In genomic region chr2:21101514-21102155, GRCh38 we compare ENCODE assay signal across 9 cellular contexts. TPM values are rescaled to one million over a fixed set of nuclear protein-coding genes. Genes with fewer than 3 reads are reported as not detected.
"Had no signal": no experiment of that assay in that cellular context is flagged by ENCODE, and none has a peak within 500 bp of the region (broad histone marks: within the 10 kb centered on the region; RNA-seq: fewer than 3 reads in every experiment).

No MANE protein-coding gene starts in this region.

RNA-seq across cellular contexts. Expression of gene TDRD15, which starts 22.1 kb away (rescaled TPM):
- total RNA-seq: activated T-helper 2 cell treated with anti-CD3 and anti-CD28 coated beads, Interferon-gamma antibody, Interleukin-2, Interleukin-4, amounts not matched to agents 10 μg/mL and 5 μg/mL and 100 μg/mL, durations not matched to agents 14 hours and 24 hours and 36 hours; adrenal gland; astrocyte; cardiac septum; M059J; RPMI7951; T-helper 1 cell treated with Interleukin-12 subunit alpha and Interleukin-12 subunit beta and Interleukin-4 antibody, amounts not matched to agents 30 ng/mL and 1 ng/mL, for 36 hours; WTC11 had no signal
- polyA plus RNA-seq: adrenal gland had no signal

RNA-seq across cellular contexts. Expression of gene APOB, which starts 57.8 kb away (rescaled TPM):
- total RNA-seq: activated CD4-positive, alpha-beta memory T cell treated with anti-CD3 and anti-CD28 coated beads for 36 hours; activated T-helper 2 cell treated with anti-CD3 and anti-CD28 coated beads, Interferon-gamma antibody, Interleukin-2, Interleukin-4, amounts not matched to agents 10 μg/mL and 5 μg/mL and 100 μg/mL, durations not matched to agents 14 hours and 24 hours and 36 hours; M059J; RPMI7951; T-helper 1 cell treated with Interleukin-12 subunit alpha and Interleukin-12 subunit beta and Interleukin-4 antibody, amounts not matched to agents 30 ng/mL and 1 ng/mL, for 36 hours had no signal
